14 cellular contexts compared by ENCODE assay signal in genomic region chr17:17048106-17048505, GRCh38. TPM values are rescaled to one million over a fixed set of nuclear protein-coding genes. Genes with fewer than 3 reads are reported as not detected.
A peak's percentile ranks its signal among the peaks of the same experiment; 100 is the strongest.
DNase-seq lines count a peak whose midpoint lies in the region; ATAC-seq and TF ChIP-seq lines count a peak whose summit lies in the region.
"Had no signal": no experiment of that assay in that cellular context is flagged by ENCODE, and none has a peak within 500 bp of the region (broad histone marks: within the 10 kb centered on the region; RNA-seq: fewer than 3 reads in every experiment).

No MANE protein-coding gene starts in this region.

- peaks cover 2% of the 10 kb centered on the region for H3K9me3 Mint-ChIP-seq in activated B cell treated with CpG ODN at 0.5 μM for 24 hours
- peaks cover 3% of the 10 kb centered on the region for H3K9me3 Mint-ChIP-seq in activated CD4-positive, alpha-beta T cell treated with anti-CD3 and anti-CD28 coated beads, Interleukin-2, amount 10 ng/mL, durations not matched to agents 7 days and 5 days
- H3K9me3 Mint-ChIP-seq in activated CD4-positive, alpha-beta T cell treated with anti-CD3 and anti-CD28 coated beads, Interleukin-2, amount 10 ng/mL, durations not matched to agents 24 days and 14 days: no peaks in the 10 kb centered on the region

- ATAC-seq in heart left ventricle (no peak), Right ventricle myocardium inferior (no peak), activated B cell treated with CpG ODN at 0.5 μM for 24 hours (ENCODE audit: low read depth) (no peak)
- ATAC-seq in stimulated activated naive CD8-positive, alpha-beta T cell treated with anti-CD3 and anti-CD28 coated beads, Interleukin-15, Interleukin-2, amounts not matched to agents 100 U/mL and 50 U/mL, for 24 hours: no peak
- ATAC-seq: activated CD8-positive, alpha-beta T cell treated with anti-CD3 and anti-CD28 coated beads, Interleukin-2, amount 10 ng/mL, durations not matched to agents 7 days and 5 days; left colon; stimulated activated naive B cell treated with anti-CD40 and anti-IgM and Interleukin-4, amounts not matched to agents 10 μg/mL and 1 μg/mL and 100 μg/mL, for 72 hours had no signal

- peaks cover 92% of the 10 kb centered on the region for H3K4me1 Mint-ChIP-seq in activated B cell treated with CpG ODN at 0.5 μM for 24 hours
- peaks cover 73% of the 10 kb centered on the region for H3K4me1 Mint-ChIP-seq in activated CD4-positive, alpha-beta T cell treated with anti-CD3 and anti-CD28 coated beads, Interleukin-2, amount 10 ng/mL, durations not matched to agents 7 days and 5 days
- peaks cover 48% of the 10 kb centered on the region for H3K4me1 Mint-ChIP-seq in activated CD4-positive, alpha-beta T cell treated with anti-CD3 and anti-CD28 coated beads, Interleukin-2, amount 10 ng/mL, durations not matched to agents 24 days and 14 days

- POLR2A ChIA-PET in activated B cell treated with CpG ODN at 0.5 μM for 24 hours (lab: Charles Lee): no interaction called here
- POLR2A ChIA-PET in activated CD4-positive, alpha-beta T cell treated with anti-CD3 and anti-CD28 coated beads, Interleukin-2, amount 10 ng/mL, durations not matched to agents 7 days and 5 days (lab: Charles Lee): no interaction called here

- H3K36me3 ChIP-seq in heart left ventricle: no peaks in the 10 kb centered on the region
- H3K36me3 ChIP-seq in mucosa of stomach (ENCODE audit: control insufficient read depth, insufficient read depth, low read length): no peaks in the 10 kb centered on the region
- H3K36me3 ChIP-seq in tibial artery: no peaks in the 10 kb centered on the region
- H3K36me3 ChIP-seq: prostate gland had no signal

- no peak for TF ChIP-seq CTCF in heart left ventricle (IDR thresholded peaks at IDR 0.05)
- TF ChIP-seq CTCF in activated B cell treated with CpG ODN at 0.5 μM for 24 hours (IDR thresholded peaks at IDR 0.05): no peak
- TF ChIP-seq CTCF in tibial artery (IDR thresholded peaks at IDR 0.05): no peak

- H3K27ac ChIP-seq in heart left ventricle: peak overlapping the region in 8 of 12 donors; percentile 20 to 91 (median 88)
- peak overlapping the region; percentile 82 to 92 for H3K27ac ChIP-seq in tibial artery
- H3K27ac ChIP-seq: prostate gland had no signal

- 47 to 61% (median 52%) methylated on average over 6 of the region's 6 CpGs for WGBS in heart left ventricle, 4 donors

- H3K4me3 ChIP-seq in heart left ventricle (no peak overlapping the region), mucosa of stomach (ENCODE audit: low read length) (no peak overlapping the region), tibial artery (no peak overlapping the region)
- H3K4me3 ChIP-seq: prostate gland had no signal

- H3K27ac Mint-ChIP-seq in activated B cell treated with CpG ODN at 0.5 μM for 24 hours: peak overlapping the region; percentile 13
- H3K27ac Mint-ChIP-seq in activated CD4-positive, alpha-beta T cell treated with anti-CD3 and anti-CD28 coated beads, Interleukin-2, amount 10 ng/mL, durations not matched to agents 7 days and 5 days: no peak overlapping the region
- H3K27ac Mint-ChIP-seq in activated CD4-positive, alpha-beta T cell treated with anti-CD3 and anti-CD28 coated beads, Interleukin-2, amount 10 ng/mL, durations not matched to agents 24 days and 14 days: no peak overlapping the region

- intact Hi-C loops in heart left ventricle (cut with DNase I): loop anchor here in 6 of 10 donors (5.0 to 10.0 kb wide), 3 partner anchors 47 to 59 kb away; no protein-coding TSS in a partner anchor
- intact Hi-C loops in Right ventricle myocardium inferior (cut with DNase I): loop anchor here (5.0 kb wide), 1 partner anchor 59 kb away; no protein-coding TSS in a partner anchor
- intact Hi-C loops in activated B cell treated with CpG ODN at 0.5 μM for 24 hours (cut with micrococcal nuclease): no loop called here
- intact Hi-C loops in tibial artery (cut with DNase I; ENCODE audit: low total_unique reads): loop anchor here (5.0 kb wide), 1 partner anchor 59 kb away; no protein-coding TSS in a partner anchor
- intact Hi-C loops in activated CD4-positive, alpha-beta T cell treated with anti-CD3 and anti-CD28 coated beads, Interleukin-2, amount 10 ng/mL, durations not matched to agents 24 days and 14 days (cut with micrococcal nuclease): no loop called here

- CTCF ChIA-PET in activated B cell treated with CpG ODN at 0.5 μM for 24 hours (lab: Charles Lee): no interaction called here
- CTCF ChIA-PET in activated CD4-positive, alpha-beta T cell treated with anti-CD3 and anti-CD28 coated beads, Interleukin-2, amount 10 ng/mL, durations not matched to agents 7 days and 5 days (lab: Charles Lee): no interaction called here

- DNase-seq in heart left ventricle (no peak), Right ventricle myocardium inferior (ENCODE audit: missing footprints) (no peak), activated B cell treated with CpG ODN at 0.5 μM for 24 hours (peak; percentile 12), tibial artery (peak in 1 of 2 donors; percentile 48)
- DNase-seq in stimulated activated naive CD8-positive, alpha-beta T cell treated with anti-CD3 and anti-CD28 coated beads, Interleukin-15, Interleukin-2, amounts not matched to agents 100 U/mL and 50 U/mL, for 24 hours: no peak
- DNase-seq in activated CD4-positive, alpha-beta T cell treated with anti-CD3 and anti-CD28 coated beads, Interleukin-2, amount 10 ng/mL, durations not matched to agents 7 days and 5 days: no peak
- no peak for DNase-seq in activated CD4-positive, alpha-beta T cell treated with anti-CD3 and anti-CD28 coated beads, Interleukin-2, amount 10 ng/mL, durations not matched to agents 24 days and 14 days
- DNase-seq: ACHN; activated CD8-positive, alpha-beta T cell treated with anti-CD3 and anti-CD28 coated beads, Interleukin-2, amount 10 ng/mL, durations not matched to agents 7 days and 5 days; left colon; NCI-H69; stimulated activated naive B cell treated with anti-CD40 and anti-IgM and Interleukin-4, amounts not matched to agents 10 μg/mL and 1 μg/mL and 100 μg/mL, for 72 hours had no signal

- H3K9me3 ChIP-seq in heart left ventricle (no peaks in the 10 kb centered on the region), mucosa of stomach (ENCODE audit: control insufficient read depth, low read length) (no peaks in the 10 kb centered on the region), tibial artery (no peaks in the 10 kb centered on the region)
- H3K9me3 ChIP-seq: prostate gland had no signal

- H3K27me3 ChIP-seq in heart left ventricle (no peaks in the 10 kb centered on the region), mucosa of stomach (ENCODE audit: control insufficient read depth, insufficient read depth, low read length) (no peaks in the 10 kb centered on the region), tibial artery (no peaks in the 10 kb centered on the region)

- peak overlapping the region; percentile 9 for H3K9ac ChIP-seq in mucosa of stomach (ENCODE audit: low read length)

- peaks cover 3% of the 10 kb centered on the region for H3K36me3 Mint-ChIP-seq in activated B cell treated with CpG ODN at 0.5 μM for 24 hours (ENCODE audit: low read depth)
- peaks cover 6% of the 10 kb centered on the region for H3K36me3 Mint-ChIP-seq in activated CD4-positive, alpha-beta T cell treated with anti-CD3 and anti-CD28 coated beads, Interleukin-2, amount 10 ng/mL, durations not matched to agents 7 days and 5 days (ENCODE audit: low read depth)
- H3K36me3 Mint-ChIP-seq in activated CD4-positive, alpha-beta T cell treated with anti-CD3 and anti-CD28 coated beads, Interleukin-2, amount 10 ng/mL, durations not matched to agents 24 days and 14 days (ENCODE audit: low read depth): peaks cover 3% of the 10 kb centered on the region

- no peaks in the 10 kb centered on the region for H3K27me3 Mint-ChIP-seq in activated B cell treated with CpG ODN at 0.5 μM for 24 hours
- H3K27me3 Mint-ChIP-seq in activated CD4-positive, alpha-beta T cell treated with anti-CD3 and anti-CD28 coated beads, Interleukin-2, amount 10 ng/mL, durations not matched to agents 7 days and 5 days: no peaks in the 10 kb centered on the region
- no peaks in the 10 kb centered on the region for H3K27me3 Mint-ChIP-seq in activated CD4-positive, alpha-beta T cell treated with anti-CD3 and anti-CD28 coated beads, Interleukin-2, amount 10 ng/mL, durations not matched to agents 24 days and 14 days
- H3K27me3 Mint-ChIP-seq: stimulated activated naive B cell treated with anti-CD40 and anti-IgM and Interleukin-4, amounts not matched to agents 10 μg/mL and 1 μg/mL and 100 μg/mL, for 72 hours had no signal

- H3K4me1 ChIP-seq in heart left ventricle (peaks cover 33 to 99% (median 86%) of the 10 kb centered on the region in 12 donors), mucosa of stomach (ENCODE audit: control insufficient read depth, insufficient read depth, low read length) (peaks cover 58% of the 10 kb centered on the region), tibial artery (peaks cover 10 to 92% (median 70%) of the 10 kb centered on the region in 4 donors)
- H3K4me1 ChIP-seq: prostate gland had no signal

- H3K4me3 Mint-ChIP-seq in activated B cell treated with CpG ODN at 0.5 μM for 24 hours: no peak overlapping the region
- no peak overlapping the region for H3K4me3 Mint-ChIP-seq in activated CD4-positive, alpha-beta T cell treated with anti-CD3 and anti-CD28 coated beads, Interleukin-2, amount 10 ng/mL, durations not matched to agents 7 days and 5 days
- H3K4me3 Mint-ChIP-seq in activated CD4-positive, alpha-beta T cell treated with anti-CD3 and anti-CD28 coated beads, Interleukin-2, amount 10 ng/mL, durations not matched to agents 24 days and 14 days: no peak overlapping the region
- H3K4me3 Mint-ChIP-seq: activated CD8-positive, alpha-beta T cell treated with anti-CD3 and anti-CD28 coated beads, Interleukin-2, amount 10 ng/mL, durations not matched to agents 7 days and 5 days; stimulated activated naive B cell treated with anti-CD40 and anti-IgM and Interleukin-4, amounts not matched to agents 10 μg/mL and 1 μg/mL and 100 μg/mL, for 72 hours had no signal

- no peak for TF ChIP-seq POLR2A in heart left ventricle (IDR thresholded peaks at IDR 0.05)

RNA-seq across cellular contexts. Expression of gene MPRIP, which starts 5.8 kb away (rescaled TPM):
- total RNA-seq in heart left ventricle (100 to 1,000 TPM; 131 to 686 (median 343) TPM), Right ventricle myocardium inferior (312 TPM), activated B cell treated with CpG ODN at 0.5 μM for 24 hours (206 and 231 TPM in 2 replicates)
- 100 to 1,000 TPM; 237 to 476 TPM for polyA plus RNA-seq in heart left ventricle
- total RNA-seq in activated CD4-positive, alpha-beta T cell treated with anti-CD3 and anti-CD28 coated beads, Interleukin-2, amount 10 ng/mL, durations not matched to agents 7 days and 5 days: 100 to 1,000 TPM; 234 to 261 TPM
- total RNA-seq in activated CD4-positive, alpha-beta T cell treated with anti-CD3 and anti-CD28 coated beads, Interleukin-2, amount 10 ng/mL, durations not matched to agents 24 days and 14 days: 155 and 161 TPM in 2 replicates

Comparison
In these comparisons a context has a peak if more than half of its experiments do, and no peak if none do; other contexts are left out.
1. intact Hi-C loops: an anchor here in heart left ventricle (5.0 to 10.0 kb wide), Right ventricle myocardium inferior (5.0 kb wide) and tibial artery (5.0 kb wide); none called in activated B cell treated with CpG ODN at 0.5 μM for 24 hours and activated CD4-positive, alpha-beta T cell treated with anti-CD3 and anti-CD28 coated beads, Interleukin-2, amount 10 ng/mL, durations not matched to agents 24 days and 14 days.